21 cellular contexts compared by ENCODE assay signal in genomic region chr11:118230088-118230487, GRCh38. TPM values are rescaled to one million over a fixed set of nuclear protein-coding genes. Genes with fewer than 3 reads are reported as not detected.
DNase-seq lines count a peak whose midpoint lies in the region; ATAC-seq lines count a peak whose summit lies in the region.
"Had no signal": no experiment of that assay in that cellular context is flagged by ENCODE, and none has a peak within 500 bp of the region (broad histone marks: within the 10 kb centered on the region; RNA-seq: fewer than 3 reads in every experiment).

No MANE protein-coding gene starts in this region.

- DNase-seq in activated T-cell treated with anti-CD3 and anti-CD28 coated beads, Interleukin-2, amount 50 U/mL, for 48 hours, result peak; percentile 32 to 39
- no peak for DNase-seq in activated T-cell treated with anti-CD3 and anti-CD28 coated beads, Interleukin-2, amount 50 U/mL, for 72 hours
- DNase-seq in Karpas-422, result no peak
- no peak for DNase-seq in activated naive CD8-positive, alpha-beta T cell treated with anti-CD3 and anti-CD28 coated beads, Interleukin-2, amount 10 ng/mL, durations not matched to agents 7 days and 5 days
- DNase-seq in natural killer cell treated with Interleukin-12 subunit alpha and Interleukin-12 subunit beta and Interleukin-15 and Interleukin-18, amount 100 ng/mL, for 72 hours (ENCODE audit: low spot score), result no peak
- DNase-seq in G401 (ENCODE audit: low spot score), result no peak
- DNase-seq: activated CD4-positive, CD25-positive, alpha-beta regulatory T cell; gastrocnemius medialis; MM.1S; mucosa of descending colon; NCI-H1930; sigmoid colon; stimulated activated CD4-positive, alpha-beta T cell treated with anti-CD3 and anti-CD28 coated beads, Interleukin-2, amount 100 ng/mL, for 48 hours; testis had no signal

- H3K27ac ChIP-seq in Karpas-422 (ENCODE audit: low read length), result peak overlapping the region; percentile 99
- H3K27ac ChIP-seq: gastrocnemius medialis had no signal

- peaks cover 4 to 7% of the 10 kb centered on the region in 2 donors for H3K9me3 Mint-ChIP-seq in activated T-cell treated with anti-CD3 and anti-CD28 coated beads, Interleukin-2, amount 50 U/mL, for 72 hours
- H3K9me3 Mint-ChIP-seq in activated naive CD8-positive, alpha-beta T cell treated with anti-CD3 and anti-CD28 coated beads, Interleukin-2, amount 10 ng/mL, durations not matched to agents 7 days and 5 days, result no peaks in the 10 kb centered on the region
- H3K9me3 Mint-ChIP-seq in natural killer cell treated with Interleukin-12 subunit alpha and Interleukin-12 subunit beta and Interleukin-15 and Interleukin-18, amount 100 ng/mL, for 72 hours, result no peaks in the 10 kb centered on the region
- H3K9me3 Mint-ChIP-seq: HFFc6 had no signal

- no peaks in the 10 kb centered on the region for H4K20me1 ChIP-seq in Karpas-422 (ENCODE audit: insufficient read depth, low read depth, low read length)

- H3K27ac Mint-ChIP-seq in activated T-cell treated with anti-CD3 and anti-CD28 coated beads, Interleukin-2, amount 50 U/mL, for 72 hours, result no peak overlapping the region
- peak overlapping the region; percentile 81 for H3K27ac Mint-ChIP-seq in activated naive CD8-positive, alpha-beta T cell treated with anti-CD3 and anti-CD28 coated beads, Interleukin-2, amount 10 ng/mL, durations not matched to agents 7 days and 5 days
- H3K27ac Mint-ChIP-seq in natural killer cell treated with Interleukin-12 subunit alpha and Interleukin-12 subunit beta and Interleukin-15 and Interleukin-18, amount 100 ng/mL, for 72 hours, result no peak overlapping the region
- H3K27ac Mint-ChIP-seq: HFFc6 had no signal

- H3K27me3 ChIP-seq in Karpas-422 (ENCODE audit: low read length), result no peaks in the 10 kb centered on the region
- H3K27me3 ChIP-seq: gastrocnemius medialis, sigmoid colon, testis had no signal

- no peak for ATAC-seq in activated T-cell treated with anti-CD3 and anti-CD28 coated beads, Interleukin-2, amount 50 U/mL, for 72 hours (replicated peaks in 1 of 2)
- peak; percentile 17 for ATAC-seq in activated naive CD8-positive, alpha-beta T cell treated with anti-CD3 and anti-CD28 coated beads, Interleukin-2, amount 10 ng/mL, durations not matched to agents 7 days and 5 days (ENCODE audit: low read depth)
- ATAC-seq in natural killer cell treated with Interleukin-12 subunit alpha and Interleukin-12 subunit beta and Interleukin-15 and Interleukin-18, amount 100 ng/mL, for 72 hours, result no peak
- no peak for ATAC-seq in HG03280 (IDR thresholded peaks at IDR 0.05; ENCODE audit: unreplicated experiment)
- ATAC-seq in GM19324 (IDR thresholded peaks at IDR 0.05; ENCODE audit: low FRiP score, unreplicated experiment), result no peak
- ATAC-seq: gastrocnemius medialis, mucosa of descending colon had no signal

- peak overlapping the region in 1 of 2 donors; percentile 19 for H3K4me3 Mint-ChIP-seq in activated T-cell treated with anti-CD3 and anti-CD28 coated beads, Interleukin-2, amount 50 U/mL, for 72 hours
- no peak overlapping the region for H3K4me3 Mint-ChIP-seq in activated naive CD8-positive, alpha-beta T cell treated with anti-CD3 and anti-CD28 coated beads, Interleukin-2, amount 10 ng/mL, durations not matched to agents 7 days and 5 days
- H3K4me3 Mint-ChIP-seq in natural killer cell treated with Interleukin-12 subunit alpha and Interleukin-12 subunit beta and Interleukin-15 and Interleukin-18, amount 100 ng/mL, for 72 hours, result peak overlapping the region; percentile 21
- H3K4me3 Mint-ChIP-seq: HFFc6 had no signal

- no peaks in the 10 kb centered on the region for H3K9me2 ChIP-seq in Karpas-422 (replicated peaks; ENCODE audit: insufficient read depth, low read length)

- H3K9me3 ChIP-seq in Karpas-422 (ENCODE audit: low read length), result peaks cover 5% of the 10 kb centered on the region; the same call in 1 of the 2 replicates
- H3K9me3 ChIP-seq: gastrocnemius medialis, mucosa of descending colon, sigmoid colon, testis had no signal

- no peak overlapping the region for H2AFZ ChIP-seq in Karpas-422 (ENCODE audit: low read length)

- in situ Hi-C loops in G401 (cut with HindIII; ENCODE audit: low sequenced_read_pairs), result no loop called here

- POLR2A ChIA-PET in activated naive CD8-positive, alpha-beta T cell treated with anti-CD3 and anti-CD28 coated beads, Interleukin-2, amount 10 ng/mL, durations not matched to agents 7 days and 5 days (lab: Charles Lee), result interaction anchor here (1.2 to 2.2 kb wide), 5 partner anchors 9 to 129 kb away, joined by 3 to 16 read pairs (median 5); partner anchors contain the start of genes MPZL3 and UBE4A

- H3K79me2 ChIP-seq in Karpas-422 (ENCODE audit: low read length), result no peaks in the 10 kb centered on the region

- H3K4me1 Mint-ChIP-seq in activated T-cell treated with anti-CD3 and anti-CD28 coated beads, Interleukin-2, amount 50 U/mL, for 72 hours (ENCODE audit: low read depth), result no peaks in the 10 kb centered on the region
- H3K4me1 Mint-ChIP-seq in activated naive CD8-positive, alpha-beta T cell treated with anti-CD3 and anti-CD28 coated beads, Interleukin-2, amount 10 ng/mL, durations not matched to agents 7 days and 5 days, result peaks cover 42% of the 10 kb centered on the region
- peaks cover 32 to 33% of the 10 kb centered on the region in 2 donors for H3K4me1 Mint-ChIP-seq in natural killer cell treated with Interleukin-12 subunit alpha and Interleukin-12 subunit beta and Interleukin-15 and Interleukin-18, amount 100 ng/mL, for 72 hours (ENCODE audit: low read depth in 2 of 2)

- peaks cover 54% of the 10 kb centered on the region for H3K4me1 ChIP-seq in Karpas-422 (ENCODE audit: low read length)
- H3K4me1 ChIP-seq: gastrocnemius medialis, sigmoid colon, testis had no signal

- peaks cover 9% of the 10 kb centered on the region for H3K36me3 ChIP-seq in Karpas-422 (ENCODE audit: insufficient read depth, low read length)
- H3K36me3 ChIP-seq: gastrocnemius medialis, sigmoid colon had no signal

- peaks cover 32 to 46% of the 10 kb centered on the region in 2 donors for H3K36me3 Mint-ChIP-seq in activated T-cell treated with anti-CD3 and anti-CD28 coated beads, Interleukin-2, amount 50 U/mL, for 72 hours (ENCODE audit: insufficient read depth in 2 of 2)
- peaks cover 29% of the 10 kb centered on the region for H3K36me3 Mint-ChIP-seq in activated naive CD8-positive, alpha-beta T cell treated with anti-CD3 and anti-CD28 coated beads, Interleukin-2, amount 10 ng/mL, durations not matched to agents 7 days and 5 days
- H3K36me3 Mint-ChIP-seq in natural killer cell treated with Interleukin-12 subunit alpha and Interleukin-12 subunit beta and Interleukin-15 and Interleukin-18, amount 100 ng/mL, for 72 hours, result peaks cover 8% of the 10 kb centered on the region

- H3K4me3 ChIP-seq in Karpas-422 (ENCODE audit: low read length), result no peak overlapping the region
- H3K4me3 ChIP-seq: gastrocnemius medialis, mucosa of descending colon, sigmoid colon, testis had no signal

- H3K9ac ChIP-seq in Karpas-422 (ENCODE audit: low read length), result no peak overlapping the region

- no peaks in the 10 kb centered on the region for H3K27me3 Mint-ChIP-seq in activated T-cell treated with anti-CD3 and anti-CD28 coated beads, Interleukin-2, amount 50 U/mL, for 72 hours (ENCODE audit: low read depth)
- no peaks in the 10 kb centered on the region for H3K27me3 Mint-ChIP-seq in activated naive CD8-positive, alpha-beta T cell treated with anti-CD3 and anti-CD28 coated beads, Interleukin-2, amount 10 ng/mL, durations not matched to agents 7 days and 5 days
- H3K27me3 Mint-ChIP-seq in natural killer cell treated with Interleukin-12 subunit alpha and Interleukin-12 subunit beta and Interleukin-15 and Interleukin-18, amount 100 ng/mL, for 72 hours, result no peaks in the 10 kb centered on the region

- no peak overlapping the region for H3K4me2 ChIP-seq in Karpas-422 (ENCODE audit: low read depth, low read length, poor library complexity, severe bottlenecking)

RNA-seq across cellular contexts. Expression of gene JAML, which starts 5.3 kb away (rescaled TPM):
- total RNA-seq in activated T-cell treated with anti-CD3 and anti-CD28 coated beads, Interleukin-2, amount 50 U/mL, for 72 hours, result 100 to 1,000 TPM; 272 to 369 TPM
- total RNA-seq in Karpas-422 (2014; rRNA removed; shearing (Covaris generic); ENCODE audit: low replicate concordance), result 5.4 and 9.1 TPM in 2 replicates
- total RNA-seq in activated naive CD8-positive, alpha-beta T cell treated with anti-CD3 and anti-CD28 coated beads, Interleukin-2, amount 10 ng/mL, durations not matched to agents 7 days and 5 days, result 100 to 1,000 TPM; 181 to 189 TPM
- total RNA-seq in natural killer cell treated with Interleukin-12 subunit alpha and Interleukin-12 subunit beta and Interleukin-15 and Interleukin-18, amount 100 ng/mL, for 72 hours, result 1 to 10 TPM; 1.4 to 8.5 TPM
- total RNA-seq in G401 (2014; rRNA removed; shearing (Covaris generic)), result not detected in 2 replicates
- total RNA-seq: epithelial cell of proximal tubule, HFFc6, NCI-H460, osteocyte had no signal

RNA-seq across cellular contexts. Expression of gene MPZL3, which starts 22.1 kb away (rescaled TPM):
- total RNA-seq in activated T-cell treated with anti-CD3 and anti-CD28 coated beads, Interleukin-2, amount 50 U/mL, for 72 hours, result 10 to 100 TPM; 71.3 to 76.3 TPM
- total RNA-seq in Karpas-422 (2014; rRNA removed; shearing (Covaris generic); ENCODE audit: low replicate concordance), result 2.7 and 7.0 TPM in 2 replicates
- total RNA-seq in activated naive CD8-positive, alpha-beta T cell treated with anti-CD3 and anti-CD28 coated beads, Interleukin-2, amount 10 ng/mL, durations not matched to agents 7 days and 5 days, result 10 to 100 TPM; 24.5 to 29.8 TPM
- 10 to 100 TPM; 10.8 to 12.8 TPM for total RNA-seq in natural killer cell treated with Interleukin-12 subunit alpha and Interleukin-12 subunit beta and Interleukin-15 and Interleukin-18, amount 100 ng/mL, for 72 hours
- total RNA-seq in G401 (2014; rRNA removed; shearing (Covaris generic)), result not detected in 2 replicates

RNA-seq across cellular contexts. Expression of gene MPZL2, which starts 34.0 kb away (rescaled TPM):
- 10 to 100 TPM; 10.1 to 12.9 TPM for total RNA-seq in activated T-cell treated with anti-CD3 and anti-CD28 coated beads, Interleukin-2, amount 50 U/mL, for 72 hours
- total RNA-seq in Karpas-422 (2014; rRNA removed; shearing (Covaris generic); ENCODE audit: low replicate concordance), result not detected in 2 replicates
- 1 to 10 TPM; 8.2 to 9.2 TPM for total RNA-seq in activated naive CD8-positive, alpha-beta T cell treated with anti-CD3 and anti-CD28 coated beads, Interleukin-2, amount 10 ng/mL, durations not matched to agents 7 days and 5 days
- under 1 TPM in 1 of 2 donors, not detected in 1; 0.45 TPM for total RNA-seq in natural killer cell treated with Interleukin-12 subunit alpha and Interleukin-12 subunit beta and Interleukin-15 and Interleukin-18, amount 100 ng/mL, for 72 hours
- not detected in 2 replicates for total RNA-seq in G401 (2014; rRNA removed; shearing (Covaris generic))
- total RNA-seq: HFFc6, osteocyte had no signal

RNA-seq across cellular contexts. Expression of gene SCN2B, which starts 53.6 kb away (rescaled TPM):
- not detected for total RNA-seq in activated T-cell treated with anti-CD3 and anti-CD28 coated beads, Interleukin-2, amount 50 U/mL, for 72 hours
- total RNA-seq in Karpas-422 (2014; rRNA removed; shearing (Covaris generic); ENCODE audit: low replicate concordance), result 0.25 TPM in 1 of 2 replicates, not detected in the other
- total RNA-seq in activated naive CD8-positive, alpha-beta T cell treated with anti-CD3 and anti-CD28 coated beads, Interleukin-2, amount 10 ng/mL, durations not matched to agents 7 days and 5 days, result not detected
- not detected for total RNA-seq in natural killer cell treated with Interleukin-12 subunit alpha and Interleukin-12 subunit beta and Interleukin-15 and Interleukin-18, amount 100 ng/mL, for 72 hours
- total RNA-seq in G401 (2014; rRNA removed; shearing (Covaris generic)), result 0.10 TPM in 1 of 2 replicates, not detected in the other
- total RNA-seq: HFFc6; NCI-H460; osteocyte; T-helper 1 cell treated with Interleukin-12 subunit alpha and Interleukin-12 subunit beta and Interleukin-4 antibody, amounts not matched to agents 30 ng/mL and 1 ng/mL, for 36 hours had no signal

Comparison
In these comparisons a context has a peak if more than half of its experiments do, and no peak if none do; other contexts are left out.
1. DNase-seq: peak in activated T-cell treated with anti-CD3 and anti-CD28 coated beads, Interleukin-2, amount 50 U/mL, for 48 hours (2 of 2); none in activated T-cell treated with anti-CD3 and anti-CD28 coated beads, Interleukin-2, amount 50 U/mL, for 72 hours (0 of 2), Karpas-422 (single experiment), activated naive CD8-positive, alpha-beta T cell treated with anti-CD3 and anti-CD28 coated beads, Interleukin-2, amount 10 ng/mL, durations not matched to agents 7 days and 5 days (single experiment), natural killer cell treated with Interleukin-12 subunit alpha and Interleukin-12 subunit beta and Interleukin-15 and Interleukin-18, amount 100 ng/mL, for 72 hours (single experiment) and G401 (single experiment).
2. RNA of gene JAML, which starts 5.3 kb away (total RNA-seq): 272 to 369 TPM in activated T-cell treated with anti-CD3 and anti-CD28 coated beads, Interleukin-2, amount 50 U/mL, for 72 hours and 181 to 189 TPM in activated naive CD8-positive, alpha-beta T cell treated with anti-CD3 and anti-CD28 coated beads, Interleukin-2, amount 10 ng/mL, durations not matched to agents 7 days and 5 days; 1.4 to 8.5 TPM in natural killer cell treated with Interleukin-12 subunit alpha and Interleukin-12 subunit beta and Interleukin-15 and Interleukin-18, amount 100 ng/mL, for 72 hours, 5.4 to 9.1 TPM in Karpas-422 and not detected in G401; every median in the first group is over 10 times any median in the second.